1 cellular context compared by ENCODE assay signal in the genomic region with DNA sequence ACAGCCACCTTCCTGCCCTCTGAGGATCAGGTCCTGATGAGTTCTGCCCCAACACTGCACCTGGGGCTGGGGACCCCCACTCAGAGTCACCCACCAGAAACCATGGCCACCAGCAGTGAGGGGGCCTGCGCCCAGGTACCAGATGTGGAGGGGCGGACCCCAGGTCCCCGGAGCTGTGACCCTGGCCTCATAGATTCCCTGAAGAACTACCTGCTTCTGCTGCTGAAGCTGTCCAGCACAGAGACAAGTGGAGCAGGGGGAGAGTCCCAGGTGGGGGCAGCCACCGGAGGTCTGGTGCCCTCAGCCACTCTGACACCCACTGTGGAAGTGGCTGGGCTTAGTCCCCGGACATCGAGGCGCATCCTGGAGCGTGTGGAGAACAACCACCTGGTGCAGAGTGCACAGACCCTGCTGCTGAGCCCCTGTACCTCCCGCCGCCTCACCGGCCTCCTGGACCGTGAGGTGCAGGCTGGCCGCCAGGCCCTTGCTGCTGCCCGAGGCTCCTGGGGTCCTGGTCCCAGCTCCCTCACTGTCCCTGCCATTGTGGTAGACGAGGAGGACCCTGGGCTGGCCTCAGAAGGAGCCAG.
TF ChIP-seq lines count a peak whose summit lies in the region.

No MANE protein-coding gene starts in this region.

TF ChIP-seq in HepG2, 621 proteins besides CTCF, POLR2A, EP300 and RAD21:
- TF ChIP-seq MYC (CRISPR knock-in tag; IDR thresholded peaks at IDR 0.05; ENCODE audit: borderline replicate concordance) (no peak), ZNF367 (CRISPR knock-in tag; IDR thresholded peaks at IDR 0.05; ENCODE audit: borderline replicate concordance) (no peak), E2F5 (CRISPR knock-in tag; conservative IDR thresholded peaks at IDR 0.05) (no peak), ARID5B (CRISPR knock-in tag; IDR thresholded peaks at IDR 0.05) (no peak), SIN3B (IDR thresholded peaks at IDR 0.05; ENCODE audit: low read length) (no peak), ZFYVE20 (CRISPR knock-in tag; IDR thresholded peaks at IDR 0.05; ENCODE audit: borderline replicate concordance, low read depth) (no peak), KDM4B (CRISPR knock-in tag; IDR thresholded peaks at IDR 0.05) (no peak), MATR3 (CRISPR knock-in tag; IDR thresholded peaks at IDR 0.05) (no peak), ZSCAN31 (CRISPR knock-in tag; IDR thresholded peaks at IDR 0.05; ENCODE audit: low read depth) (no peak), PTBP1 (IDR thresholded peaks at IDR 0.05; ENCODE audit: low read depth, low read length, poor library complexity, severe bottlenecking) (no peak), AGO2 (optimal IDR thresholded peaks at IDR 0.05; ENCODE audit: low read depth, low read length) (no peak), SUZ12 (IDR thresholded peaks at IDR 0.05; ENCODE audit: low read depth, low read length) (no peak), ZNF343 (CRISPR knock-in tag; IDR thresholded peaks at IDR 0.05) (no peak)
- TF ChIP-seq, protein P1, sequence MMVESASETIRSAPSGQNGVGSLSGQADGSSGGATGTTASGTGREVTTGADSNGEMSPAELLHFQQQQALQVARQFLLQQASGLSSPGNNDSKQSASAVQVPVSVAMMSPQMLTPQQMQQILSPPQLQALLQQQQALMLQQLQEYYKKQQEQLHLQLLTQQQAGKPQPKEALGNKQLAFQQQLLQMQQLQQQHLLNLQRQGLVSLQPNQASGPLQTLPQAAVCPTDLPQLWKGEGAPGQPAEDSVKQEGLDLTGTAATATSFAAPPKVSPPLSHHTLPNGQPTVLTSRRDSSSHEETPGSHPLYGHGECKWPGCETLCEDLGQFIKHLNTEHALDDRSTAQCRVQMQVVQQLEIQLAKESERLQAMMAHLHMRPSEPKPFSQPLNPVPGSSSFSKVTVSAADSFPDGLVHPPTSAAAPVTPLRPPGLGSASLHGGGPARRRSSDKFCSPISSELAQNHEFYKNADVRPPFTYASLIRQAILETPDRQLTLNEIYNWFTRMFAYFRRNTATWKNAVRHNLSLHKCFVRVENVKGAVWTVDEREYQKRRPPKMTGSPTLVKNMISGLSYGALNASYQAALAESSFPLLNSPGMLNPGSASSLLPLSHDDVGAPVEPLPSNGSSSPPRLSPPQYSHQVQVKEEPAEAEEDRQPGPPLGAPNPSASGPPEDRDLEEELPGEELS (CRISPR knock-in tag; IDR thresholded peaks at IDR 0.05): no peak
- TF ChIP-seq, protein P2, sequence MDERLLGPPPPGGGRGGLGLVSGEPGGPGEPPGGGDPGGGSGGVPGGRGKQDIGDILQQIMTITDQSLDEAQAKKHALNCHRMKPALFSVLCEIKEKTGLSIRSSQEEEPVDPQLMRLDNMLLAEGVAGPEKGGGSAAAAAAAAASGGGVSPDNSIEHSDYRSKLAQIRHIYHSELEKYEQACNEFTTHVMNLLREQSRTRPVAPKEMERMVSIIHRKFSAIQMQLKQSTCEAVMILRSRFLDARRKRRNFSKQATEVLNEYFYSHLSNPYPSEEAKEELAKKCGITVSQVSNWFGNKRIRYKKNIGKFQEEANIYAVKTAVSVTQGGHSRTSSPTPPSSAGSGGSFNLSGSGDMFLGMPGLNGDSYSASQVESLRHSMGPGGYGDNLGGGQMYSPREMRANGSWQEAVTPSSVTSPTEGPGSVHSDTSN (CRISPR knock-in tag; IDR thresholded peaks at IDR 0.05): no peak
